ENCODE assay signal across 1 cellular context in the genomic region with DNA sequence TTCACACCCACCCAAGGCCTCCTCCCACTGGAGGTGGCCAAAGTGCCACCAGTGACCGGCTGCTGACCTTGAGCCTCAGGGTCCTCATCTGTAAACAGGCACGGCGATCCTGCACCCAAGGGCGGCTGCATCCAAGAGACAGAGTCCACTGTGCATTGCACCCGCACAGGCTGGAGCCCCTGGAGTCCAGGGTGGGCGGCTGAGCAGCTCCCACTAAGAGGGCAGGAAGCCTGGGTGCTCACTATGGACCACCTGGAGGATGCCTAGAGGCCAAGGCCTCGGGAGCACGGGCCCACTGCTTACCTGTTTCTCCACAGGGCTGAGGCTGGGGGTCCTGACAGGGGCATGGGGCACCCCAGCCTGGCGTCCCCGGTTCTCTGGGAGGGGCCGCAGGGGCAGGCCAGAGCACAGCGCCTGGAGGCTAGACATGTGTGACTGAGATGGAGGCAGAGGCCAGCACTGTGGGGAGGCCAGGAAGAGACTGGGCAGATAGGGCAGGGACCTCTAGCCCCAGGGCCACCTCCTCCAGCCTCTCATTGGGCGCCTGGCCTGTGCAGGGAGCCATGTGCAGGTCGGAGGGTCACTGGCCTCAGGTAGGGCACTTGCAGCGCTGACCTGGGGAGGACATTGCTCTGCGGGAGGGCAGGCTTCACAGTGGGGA.
A peak's percentile ranks its signal among the peaks of the same experiment; 100 is the strongest.
TF ChIP-seq lines count a peak whose summit lies in the region.

UROC1 (minus strand) TSS at position 483 of the 661 bp plus-strand sequence; CDS start at position 429, 54 bp downstream.

TF ChIP-seq in HepG2, 621 proteins besides CTCF, POLR2A, EP300 and RAD21 (continued from another document):
- TF ChIP-seq, protein P1, sequence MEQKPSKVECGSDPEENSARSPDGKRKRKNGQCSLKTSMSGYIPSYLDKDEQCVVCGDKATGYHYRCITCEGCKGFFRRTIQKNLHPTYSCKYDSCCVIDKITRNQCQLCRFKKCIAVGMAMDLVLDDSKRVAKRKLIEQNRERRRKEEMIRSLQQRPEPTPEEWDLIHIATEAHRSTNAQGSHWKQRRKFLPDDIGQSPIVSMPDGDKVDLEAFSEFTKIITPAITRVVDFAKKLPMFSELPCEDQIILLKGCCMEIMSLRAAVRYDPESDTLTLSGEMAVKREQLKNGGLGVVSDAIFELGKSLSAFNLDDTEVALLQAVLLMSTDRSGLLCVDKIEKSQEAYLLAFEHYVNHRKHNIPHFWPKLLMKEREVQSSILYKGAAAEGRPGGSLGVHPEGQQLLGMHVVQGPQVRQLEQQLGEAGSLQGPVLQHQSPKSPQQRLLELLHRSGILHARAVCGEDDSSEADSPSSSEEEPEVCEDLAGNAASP (CRISPR knock-in tag; IDR thresholded peaks at IDR 0.05; ENCODE audit: borderline replicate concordance): peak; percentile 50; the same call in 1 of the 2 replicates
- TF ChIP-seq CBFB (CRISPR knock-in tag; IDR thresholded peaks at IDR 0.05) (no peak), ZNF768 (CRISPR knock-in tag; IDR thresholded peaks at IDR 0.05) (peak; percentile 30; the same call in 1 of the 2 replicates), HNF4A (CRISPR knock-in tag; IDR thresholded peaks at IDR 0.05) (peak; percentile 92), GMEB1 (CRISPR knock-in tag; IDR thresholded peaks at IDR 0.05; ENCODE audit: borderline replicate concordance) (peak; percentile 21; the same call in 1 of the 2 replicates), CCDC6 (CRISPR knock-in tag; IDR thresholded peaks at IDR 0.05) (0 out of 2 replicates have a peak, but pooled peaks have one; percentile 3), SOX5 (CRISPR knock-in tag; IDR thresholded peaks at IDR 0.05; ENCODE audit: borderline replicate concordance) (peak; percentile 43; the same call in 1 of the 2 replicates), RXRB (CRISPR knock-in tag; IDR thresholded peaks at IDR 0.05; ENCODE audit: borderline replicate concordance) (peak; percentile 31)
